Comparison of ENCODE assay signal across 20 cellular contexts in the genomic region with DNA sequence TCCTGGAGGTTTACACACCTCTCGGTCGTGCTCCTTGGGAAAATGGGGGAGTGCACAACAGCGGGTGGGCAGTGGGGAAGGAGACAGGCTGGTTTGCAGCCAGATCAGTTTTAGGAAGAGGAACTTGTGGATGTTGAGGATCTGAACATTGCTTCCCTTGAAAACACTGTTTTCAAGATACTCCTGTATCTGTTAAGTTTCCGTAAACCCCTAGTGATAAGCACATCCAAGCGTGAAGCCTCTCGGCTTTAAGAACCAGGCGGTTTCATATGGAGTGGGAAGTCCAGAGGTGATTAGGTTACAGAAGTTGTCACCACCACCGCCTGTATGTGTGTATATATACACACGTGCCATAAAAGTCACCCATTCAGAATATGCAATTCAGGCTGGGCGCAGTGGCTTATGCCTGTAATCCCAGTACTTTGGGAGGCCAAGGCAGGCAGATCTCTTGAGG. TPM values are rescaled to one million over a fixed set of nuclear protein-coding genes. Genes with fewer than 3 reads are reported as not detected.
DNase-seq lines count a peak whose midpoint lies in the region; ATAC-seq and TF ChIP-seq lines count a peak whose summit lies in the region.
"Had no signal": no experiment of that assay in that cellular context is flagged by ENCODE, and none has a peak within 500 bp of the region (broad histone marks: within the 10 kb centered on the region; RNA-seq: fewer than 3 reads in every experiment).

No MANE protein-coding gene starts in this region.

- H3K36me3 Mint-ChIP-seq in type B pancreatic cell: peaks cover 13% of the 10 kb centered on the region
- peaks cover 17% of the 10 kb centered on the region for H3K36me3 Mint-ChIP-seq in activated naive CD4-positive, alpha-beta T cell treated with anti-CD3 and anti-CD28 coated beads for 36 hours (ENCODE audit: low read depth)

- H3K4me3 Mint-ChIP-seq in type B pancreatic cell: no peak overlapping the region
- H3K4me3 Mint-ChIP-seq in activated naive CD4-positive, alpha-beta T cell treated with anti-CD3 and anti-CD28 coated beads for 36 hours: no peak overlapping the region
- H3K4me3 Mint-ChIP-seq: activated CD4-positive, alpha-beta memory T cell treated with anti-CD3 and anti-CD28 coated beads for 36 hours; activated T-cell treated with anti-CD3 and anti-CD28 coated beads, Interleukin-2, amount 50 U/mL, for 72 hours had no signal

- ATAC-seq in HG02840 (IDR thresholded peaks at IDR 0.05; ENCODE audit: low FRiP score, unreplicated experiment) (no peak), HG02981 (IDR thresholded peaks at IDR 0.05; ENCODE audit: unreplicated experiment) (no peak)
- ATAC-seq: activated T-cell treated with anti-CD3 and anti-CD28 coated beads, Interleukin-2, amount 50 U/mL, for 72 hours; stimulated activated naive CD8-positive, alpha-beta T cell treated with anti-CD3 and anti-CD28 coated beads, Interleukin-15, Interleukin-2, amounts not matched to agents 100 U/mL and 50 U/mL, for 24 hours had no signal

- H4K8ac ChIP-seq in mesendoderm (ENCODE audit: low read depth, low read length): no peak overlapping the region

- no peak overlapping the region for H2BK15ac ChIP-seq in mesendoderm (replicated peaks; ENCODE audit: low read depth)

- H3K36me3 ChIP-seq in mesendoderm (ENCODE audit: control insufficient read depth, insufficient read depth, low read length): no peaks in the 10 kb centered on the region

- peak; percentile 69 for DNase-seq in KBM-7
- DNase-seq in mesendoderm: peak; percentile 44
- DNase-seq in type B pancreatic cell (ENCODE audit: extremely low spot score, unreplicated experiment): no peak
- DNase-seq in activated naive CD4-positive, alpha-beta T cell treated with anti-CD3 and anti-CD28 coated beads for 36 hours: no peak
- DNase-seq: activated CD4-positive, alpha-beta memory T cell treated with anti-CD3 and anti-CD28 coated beads for 36 hours; activated T-cell treated with anti-CD3 and anti-CD28 coated beads, Interleukin-2, amount 50 U/mL, for 72 hours; DND-41; mammary epithelial cell; MM.1S; NCI-H2081 treated with DMSO at 0.1 percent for 48 hours; SHP77; stimulated activated naive CD8-positive, alpha-beta T cell treated with anti-CD3 and anti-CD28 coated beads, Interleukin-15, Interleukin-2, amounts not matched to agents 100 U/mL and 50 U/mL, for 24 hours; T1000 had no signal

- no peak overlapping the region for H3K4me2 ChIP-seq in mesendoderm (ENCODE audit: low read length)
- H3K4me2 ChIP-seq: BLaER1, smooth muscle cell had no signal

- H3K23ac ChIP-seq in mesendoderm (ENCODE audit: low read length): no peak overlapping the region

- intact Hi-C loops in activated naive CD4-positive, alpha-beta T cell treated with anti-CD3 and anti-CD28 coated beads for 36 hours (cut with micrococcal nuclease): no loop called here

- H3K79me1 ChIP-seq in mesendoderm (ENCODE audit: low read length): peaks cover 4% of the 10 kb centered on the region

- H3K4ac ChIP-seq in mesendoderm (ENCODE audit: low read depth, low read length): no peak overlapping the region

- H3K9ac ChIP-seq in mesendoderm (ENCODE audit: low read length): no peak overlapping the region
- H3K9ac ChIP-seq: BLaER1 had no signal

- H3K79me2 ChIP-seq in mesendoderm (ENCODE audit: control insufficient read depth, insufficient read depth, low read length): peaks cover 3% of the 10 kb centered on the region

- H3K27ac Mint-ChIP-seq in type B pancreatic cell: peak overlapping the region; percentile 23
- no peak overlapping the region for H3K27ac Mint-ChIP-seq in activated naive CD4-positive, alpha-beta T cell treated with anti-CD3 and anti-CD28 coated beads for 36 hours
- H3K27ac Mint-ChIP-seq: activated CD4-positive, alpha-beta memory T cell treated with anti-CD3 and anti-CD28 coated beads for 36 hours; activated T-cell treated with anti-CD3 and anti-CD28 coated beads, Interleukin-2, amount 50 U/mL, for 72 hours had no signal

- no peak overlapping the region for H2AK5ac ChIP-seq in mesendoderm (ENCODE audit: low read length)

- no peak overlapping the region for H2BK120ac ChIP-seq in mesendoderm (ENCODE audit: low read depth, low read length)

- no peak overlapping the region for H4K5ac ChIP-seq in mesendoderm (ENCODE audit: low read length)

- H3K4me1 Mint-ChIP-seq in type B pancreatic cell (ENCODE audit: unreplicated experiment): peaks cover 22% of the 10 kb centered on the region
- peaks cover 4% of the 10 kb centered on the region for H3K4me1 Mint-ChIP-seq in activated naive CD4-positive, alpha-beta T cell treated with anti-CD3 and anti-CD28 coated beads for 36 hours (ENCODE audit: low read depth)

- CTCF ChIA-PET in activated naive CD4-positive, alpha-beta T cell treated with anti-CD3 and anti-CD28 coated beads for 36 hours (lab: Charles Lee): interaction anchor here (1.2 kb wide), 1 partner anchor 16 kb away, joined by 3 read pairs; no protein-coding TSS in a partner anchor

- H3K4me1 ChIP-seq in mesendoderm (ENCODE audit: control insufficient read depth, low read depth, low read length): peaks cover 2% of the 10 kb centered on the region

- H3K4me3 ChIP-seq in mesendoderm (ENCODE audit: low read length): no peak overlapping the region
- H3K4me3 ChIP-seq: BLaER1, smooth muscle cell had no signal

- TF ChIP-seq CTCF in VCaP (conservative IDR thresholded peaks at IDR 0.05): no peak
- no peak for TF ChIP-seq CTCF in type B pancreatic cell (conservative IDR thresholded peaks at IDR 0.05)

- H3K27ac ChIP-seq in VCaP (peak overlapping the region; percentile 52), mesendoderm (ENCODE audit: low read depth, low read length) (no peak overlapping the region)
- H3K27ac ChIP-seq: BLaER1 had no signal

- no peaks in the 10 kb centered on the region for H3K9me3 Mint-ChIP-seq in type B pancreatic cell
- peaks cover 20% of the 10 kb centered on the region for H3K9me3 Mint-ChIP-seq in activated naive CD4-positive, alpha-beta T cell treated with anti-CD3 and anti-CD28 coated beads for 36 hours

- H3K56ac ChIP-seq in mesendoderm (ENCODE audit: low read length): no peak overlapping the region

- H3K27me3 ChIP-seq in mesendoderm (ENCODE audit: insufficient read depth, low read length, poor library complexity): no peaks in the 10 kb centered on the region
- H3K27me3 ChIP-seq: BLaER1 had no signal

- no CpG with 5 or more reads among the region's 10 CpGs for WGBS in mesendoderm (ENCODE audit: extremely low coverage, insufficient coverage, low lambda C conversion rate)

- no peak overlapping the region for H3K18ac ChIP-seq in mesendoderm (ENCODE audit: low read length)

- in situ Hi-C loops in KBM-7 (cut with MboI; ENCODE audit: low pct_unique_long_range_greater_than_20kb, low sequenced_read_pairs): no loop called here

- no peaks in the 10 kb centered on the region for H3K27me3 Mint-ChIP-seq in type B pancreatic cell
- no peaks in the 10 kb centered on the region for H3K27me3 Mint-ChIP-seq in activated naive CD4-positive, alpha-beta T cell treated with anti-CD3 and anti-CD28 coated beads for 36 hours (ENCODE audit: low read depth)
- H3K27me3 Mint-ChIP-seq: activated CD4-positive, alpha-beta memory T cell treated with anti-CD3 and anti-CD28 coated beads for 36 hours had no signal

- H2BK5ac ChIP-seq in mesendoderm (ENCODE audit: low read length): no peak overlapping the region

RNA-seq across cellular contexts. Expression of a gene that starts 47.4 kb away (rescaled TPM):
- 9.1 TPM for polyA plus RNA-seq in mesendoderm (2013, experiment 1 of 2)
- polyA plus RNA-seq in mesendoderm (2013, experiment 2 of 2): 9.8 TPM
- 53.7 and 62.6 TPM in 2 replicates for total RNA-seq in type B pancreatic cell (ENCODE audit: low replicate concordance)
- total RNA-seq in activated naive CD4-positive, alpha-beta T cell treated with anti-CD3 and anti-CD28 coated beads for 36 hours: 10 to 100 TPM in 1 of 2 experiments, 1 to 10 TPM in 1; 8.1 to 10.4 TPM

RNA-seq across cellular contexts. Expression of a gene that starts 48.1 kb away (rescaled TPM):
- polyA plus RNA-seq in mesendoderm (2013, experiment 1 of 2): not detected
- polyA plus RNA-seq in mesendoderm (2013, experiment 2 of 2): under 0.01 TPM
- not detected in 2 replicates for total RNA-seq in type B pancreatic cell (ENCODE audit: low replicate concordance)
- not detected for total RNA-seq in activated naive CD4-positive, alpha-beta T cell treated with anti-CD3 and anti-CD28 coated beads for 36 hours
- total RNA-seq: activated CD4-positive, alpha-beta memory T cell treated with anti-CD3 and anti-CD28 coated beads for 36 hours; activated T-cell treated with anti-CD3 and anti-CD28 coated beads, Interleukin-2, amount 50 U/mL, for 72 hours; cerebellum; mammary epithelial cell; omental fat pad; smooth muscle cell had no signal
- polyA plus RNA-seq: mammary epithelial cell, smooth muscle cell had no signal

Comparison
In these comparisons a context has a peak if more than half of its experiments do, and no peak if none do; other contexts are left out.
1. DNase-seq: peak in KBM-7 (single experiment) and mesendoderm (single experiment); none in type B pancreatic cell (single experiment) and activated naive CD4-positive, alpha-beta T cell treated with anti-CD3 and anti-CD28 coated beads for 36 hours (single experiment).